Comparison of ENCODE assay signal across 1 cellular context in the genomic region with DNA sequence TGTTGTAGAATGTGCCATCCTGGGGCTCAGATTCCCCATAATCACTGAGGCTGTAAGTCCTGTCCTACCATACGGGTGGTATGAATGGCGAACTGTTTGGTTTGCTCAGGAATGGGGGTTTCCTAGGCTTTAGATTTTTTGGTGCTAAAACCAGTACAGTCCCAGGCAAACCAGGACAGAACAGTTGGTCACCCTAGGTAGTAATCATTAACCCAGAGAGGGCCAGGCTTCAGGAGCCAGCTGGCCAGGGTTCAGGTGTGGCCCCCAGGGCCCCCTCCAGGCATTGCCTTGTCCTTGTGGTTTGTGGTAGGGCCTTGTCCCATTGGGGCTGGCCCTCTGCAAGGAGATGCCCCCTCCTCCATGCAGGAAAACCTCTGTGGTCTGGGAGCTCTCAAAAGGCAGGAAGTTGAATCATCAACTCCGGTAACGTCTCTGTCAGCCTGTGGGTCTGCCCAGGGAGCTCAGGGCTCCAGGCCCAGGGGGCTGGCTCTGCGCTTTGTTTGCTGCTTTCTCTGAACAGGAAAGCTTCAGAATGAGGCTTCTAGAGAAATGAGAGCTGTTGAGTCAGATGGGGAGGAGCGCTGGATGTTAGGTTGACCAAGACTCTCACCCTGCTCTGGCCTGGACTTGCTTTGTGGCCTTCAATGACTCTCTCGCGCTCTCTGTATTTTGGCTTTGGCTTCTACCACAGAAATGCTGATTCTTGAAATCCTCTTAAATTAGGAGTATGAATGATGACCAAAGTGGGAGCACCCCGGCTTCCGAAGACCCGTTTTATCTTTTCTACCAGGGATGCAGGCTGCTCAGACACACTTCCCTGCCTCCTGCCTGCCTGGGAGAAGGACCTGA.
TF ChIP-seq lines count a peak whose summit lies in the region.

No MANE protein-coding gene starts in this region.

TF ChIP-seq in WTC11, 78 proteins besides CTCF, POLR2A, EP300 and RAD21 (continued from another document):
- TF ChIP-seq, protein P1, sequence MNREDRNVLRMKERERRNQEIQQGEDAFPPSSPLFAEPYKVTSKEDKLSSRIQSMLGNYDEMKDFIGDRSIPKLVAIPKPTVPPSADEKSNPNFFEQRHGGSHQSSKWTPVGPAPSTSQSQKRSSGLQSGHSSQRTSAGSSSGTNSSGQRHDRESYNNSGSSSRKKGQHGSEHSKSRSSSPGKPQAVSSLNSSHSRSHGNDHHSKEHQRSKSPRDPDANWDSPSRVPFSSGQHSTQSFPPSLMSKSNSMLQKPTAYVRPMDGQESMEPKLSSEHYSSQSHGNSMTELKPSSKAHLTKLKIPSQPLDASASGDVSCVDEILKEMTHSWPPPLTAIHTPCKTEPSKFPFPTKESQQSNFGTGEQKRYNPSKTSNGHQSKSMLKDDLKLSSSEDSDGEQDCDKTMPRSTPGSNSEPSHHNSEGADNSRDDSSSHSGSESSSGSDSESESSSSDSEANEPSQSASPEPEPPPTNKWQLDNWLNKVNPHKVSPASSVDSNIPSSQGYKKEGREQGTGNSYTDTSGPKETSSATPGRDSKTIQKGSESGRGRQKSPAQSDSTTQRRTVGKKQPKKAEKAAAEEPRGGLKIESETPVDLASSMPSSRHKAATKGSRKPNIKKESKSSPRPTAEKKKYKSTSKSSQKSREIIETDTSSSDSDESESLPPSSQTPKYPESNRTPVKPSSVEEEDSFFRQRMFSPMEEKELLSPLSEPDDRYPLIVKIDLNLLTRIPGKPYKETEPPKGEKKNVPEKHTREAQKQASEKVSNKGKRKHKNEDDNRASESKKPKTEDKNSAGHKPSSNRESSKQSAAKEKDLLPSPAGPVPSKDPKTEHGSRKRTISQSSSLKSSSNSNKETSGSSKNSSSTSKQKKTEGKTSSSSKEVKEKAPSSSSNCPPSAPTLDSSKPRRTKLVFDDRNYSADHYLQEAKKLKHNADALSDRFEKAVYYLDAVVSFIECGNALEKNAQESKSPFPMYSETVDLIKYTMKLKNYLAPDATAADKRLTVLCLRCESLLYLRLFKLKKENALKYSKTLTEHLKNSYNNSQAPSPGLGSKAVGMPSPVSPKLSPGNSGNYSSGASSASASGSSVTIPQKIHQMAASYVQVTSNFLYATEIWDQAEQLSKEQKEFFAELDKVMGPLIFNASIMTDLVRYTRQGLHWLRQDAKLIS (CRISPR knock-in tag; IDR thresholded peaks at IDR 0.05; ENCODE audit: borderline replicate concordance) = no peak
- TF ChIP-seq, protein P2, sequence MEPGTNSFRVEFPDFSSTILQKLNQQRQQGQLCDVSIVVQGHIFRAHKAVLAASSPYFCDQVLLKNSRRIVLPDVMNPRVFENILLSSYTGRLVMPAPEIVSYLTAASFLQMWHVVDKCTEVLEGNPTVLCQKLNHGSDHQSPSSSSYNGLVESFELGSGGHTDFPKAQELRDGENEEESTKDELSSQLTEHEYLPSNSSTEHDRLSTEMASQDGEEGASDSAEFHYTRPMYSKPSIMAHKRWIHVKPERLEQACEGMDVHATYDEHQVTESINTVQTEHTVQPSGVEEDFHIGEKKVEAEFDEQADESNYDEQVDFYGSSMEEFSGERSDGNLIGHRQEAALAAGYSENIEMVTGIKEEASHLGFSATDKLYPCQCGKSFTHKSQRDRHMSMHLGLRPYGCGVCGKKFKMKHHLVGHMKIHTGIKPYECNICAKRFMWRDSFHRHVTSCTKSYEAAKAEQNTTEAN (CRISPR knock-in tag; IDR thresholded peaks at IDR 0.05) = no peak
- no peak for TF ChIP-seq JAZF1 (CRISPR knock-in tag; IDR thresholded peaks at IDR 0.05)
- no peak for TF ChIP-seq NR3C1 (CRISPR knock-in tag; conservative IDR thresholded peaks at IDR 0.05; ENCODE audit: low read depth)
- TF ChIP-seq RORB (CRISPR knock-in tag; IDR thresholded peaks at IDR 0.05) = no peak
- TF ChIP-seq, protein P3, sequence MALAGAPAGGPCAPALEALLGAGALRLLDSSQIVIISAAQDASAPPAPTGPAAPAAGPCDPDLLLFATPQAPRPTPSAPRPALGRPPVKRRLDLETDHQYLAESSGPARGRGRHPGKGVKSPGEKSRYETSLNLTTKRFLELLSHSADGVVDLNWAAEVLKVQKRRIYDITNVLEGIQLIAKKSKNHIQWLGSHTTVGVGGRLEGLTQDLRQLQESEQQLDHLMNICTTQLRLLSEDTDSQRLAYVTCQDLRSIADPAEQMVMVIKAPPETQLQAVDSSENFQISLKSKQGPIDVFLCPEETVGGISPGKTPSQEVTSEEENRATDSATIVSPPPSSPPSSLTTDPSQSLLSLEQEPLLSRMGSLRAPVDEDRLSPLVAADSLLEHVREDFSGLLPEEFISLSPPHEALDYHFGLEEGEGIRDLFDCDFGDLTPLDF (CRISPR knock-in tag; IDR thresholded peaks at IDR 0.05) = no peak
- TF ChIP-seq GTF2I (CRISPR knock-in tag; conservative IDR thresholded peaks at IDR 0.05) = no peak
- TF ChIP-seq JUN (CRISPR knock-in tag; IDR thresholded peaks at IDR 0.05) = no peak
- no peak for TF ChIP-seq FOXJ3 (CRISPR knock-in tag; IDR thresholded peaks at IDR 0.05; ENCODE audit: borderline replicate concordance)
- TF ChIP-seq ZNF263 (CRISPR knock-in tag; IDR thresholded peaks at IDR 0.05; ENCODE audit: low read depth) = no peak
- TF ChIP-seq SMAD3 (CRISPR knock-in tag; IDR thresholded peaks at IDR 0.05; ENCODE audit: borderline replicate concordance) = 0 out of 2 replicates have a peak, but pooled peaks have one; percentile 26
- TF ChIP-seq, protein P4, sequence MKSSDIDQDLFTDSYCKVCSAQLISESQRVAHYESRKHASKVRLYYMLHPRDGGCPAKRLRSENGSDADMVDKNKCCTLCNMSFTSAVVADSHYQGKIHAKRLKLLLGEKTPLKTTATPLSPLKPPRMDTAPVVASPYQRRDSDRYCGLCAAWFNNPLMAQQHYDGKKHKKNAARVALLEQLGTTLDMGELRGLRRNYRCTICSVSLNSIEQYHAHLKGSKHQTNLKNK (CRISPR knock-in tag; IDR thresholded peaks at IDR 0.05) = no peak
- TF ChIP-seq, protein P5, sequence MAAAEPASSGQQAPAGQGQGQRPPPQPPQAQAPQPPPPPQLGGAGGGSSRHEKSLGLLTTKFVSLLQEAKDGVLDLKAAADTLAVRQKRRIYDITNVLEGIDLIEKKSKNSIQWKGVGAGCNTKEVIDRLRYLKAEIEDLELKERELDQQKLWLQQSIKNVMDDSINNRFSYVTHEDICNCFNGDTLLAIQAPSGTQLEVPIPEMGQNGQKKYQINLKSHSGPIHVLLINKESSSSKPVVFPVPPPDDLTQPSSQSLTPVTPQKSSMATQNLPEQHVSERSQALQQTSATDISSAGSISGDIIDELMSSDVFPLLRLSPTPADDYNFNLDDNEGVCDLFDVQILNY (CRISPR knock-in tag; IDR thresholded peaks at IDR 0.05) = no peak
- TF ChIP-seq, protein P6, sequence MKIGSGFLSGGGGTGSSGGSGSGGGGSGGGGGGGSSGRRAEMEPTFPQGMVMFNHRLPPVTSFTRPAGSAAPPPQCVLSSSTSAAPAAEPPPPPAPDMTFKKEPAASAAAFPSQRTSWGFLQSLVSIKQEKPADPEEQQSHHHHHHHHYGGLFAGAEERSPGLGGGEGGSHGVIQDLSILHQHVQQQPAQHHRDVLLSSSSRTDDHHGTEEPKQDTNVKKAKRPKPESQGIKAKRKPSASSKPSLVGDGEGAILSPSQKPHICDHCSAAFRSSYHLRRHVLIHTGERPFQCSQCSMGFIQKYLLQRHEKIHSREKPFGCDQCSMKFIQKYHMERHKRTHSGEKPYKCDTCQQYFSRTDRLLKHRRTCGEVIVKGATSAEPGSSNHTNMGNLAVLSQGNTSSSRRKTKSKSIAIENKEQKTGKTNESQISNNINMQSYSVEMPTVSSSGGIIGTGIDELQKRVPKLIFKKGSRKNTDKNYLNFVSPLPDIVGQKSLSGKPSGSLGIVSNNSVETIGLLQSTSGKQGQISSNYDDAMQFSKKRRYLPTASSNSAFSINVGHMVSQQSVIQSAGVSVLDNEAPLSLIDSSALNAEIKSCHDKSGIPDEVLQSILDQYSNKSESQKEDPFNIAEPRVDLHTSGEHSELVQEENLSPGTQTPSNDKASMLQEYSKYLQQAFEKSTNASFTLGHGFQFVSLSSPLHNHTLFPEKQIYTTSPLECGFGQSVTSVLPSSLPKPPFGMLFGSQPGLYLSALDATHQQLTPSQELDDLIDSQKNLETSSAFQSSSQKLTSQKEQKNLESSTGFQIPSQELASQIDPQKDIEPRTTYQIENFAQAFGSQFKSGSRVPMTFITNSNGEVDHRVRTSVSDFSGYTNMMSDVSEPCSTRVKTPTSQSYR (CRISPR knock-in tag; IDR thresholded peaks at IDR 0.05) = no peak
- TF ChIP-seq SOX15 (CRISPR knock-in tag; IDR thresholded peaks at IDR 0.05) = no peak
- TF ChIP-seq ZNF232 (CRISPR knock-in tag; IDR thresholded peaks at IDR 0.05) = 0 out of 2 replicates have a peak, but pooled peaks have one; percentile 38
- TF ChIP-seq ZNF416 (CRISPR knock-in tag; IDR thresholded peaks at IDR 0.05) = 0 out of 2 replicates have a peak, but pooled peaks have one; percentile 24
- TF ChIP-seq, protein P7, sequence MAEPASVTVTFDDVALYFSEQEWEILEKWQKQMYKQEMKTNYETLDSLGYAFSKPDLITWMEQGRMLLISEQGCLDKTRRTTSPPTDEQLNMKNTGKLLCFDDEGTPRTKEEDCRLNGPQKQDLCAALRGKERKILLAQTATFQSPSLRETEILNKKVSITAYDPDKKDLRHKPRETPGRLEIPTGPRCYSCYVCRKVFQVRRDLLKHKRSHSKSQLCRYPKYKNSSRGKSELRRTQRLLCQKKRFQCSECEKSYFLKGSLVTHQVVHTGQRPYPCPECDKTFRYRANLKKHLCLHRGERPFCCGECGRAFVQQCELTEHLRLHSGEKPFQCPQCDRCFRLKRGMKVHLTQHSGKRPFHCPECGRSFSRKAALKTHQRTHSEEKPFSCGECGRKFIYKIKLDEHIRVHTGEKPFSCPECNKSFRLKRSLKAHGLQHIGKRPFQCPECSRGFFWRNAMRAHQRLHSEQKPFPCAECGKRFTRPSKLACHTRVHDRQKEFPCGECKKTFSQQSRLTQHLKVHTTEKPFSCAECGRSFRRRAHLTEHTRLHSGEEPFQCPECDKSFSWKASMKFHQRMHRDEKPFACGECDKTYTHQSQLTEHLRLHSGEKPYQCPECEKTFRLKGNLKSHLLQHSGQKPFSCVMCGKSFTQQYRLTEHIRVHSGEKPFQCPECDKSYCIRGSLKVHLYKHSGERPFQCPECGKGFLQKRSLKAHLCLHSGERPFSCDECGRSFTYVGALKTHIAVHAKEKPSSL (CRISPR knock-in tag; conservative IDR thresholded peaks at IDR 0.05) = no peak
- TF ChIP-seq, protein P8, sequence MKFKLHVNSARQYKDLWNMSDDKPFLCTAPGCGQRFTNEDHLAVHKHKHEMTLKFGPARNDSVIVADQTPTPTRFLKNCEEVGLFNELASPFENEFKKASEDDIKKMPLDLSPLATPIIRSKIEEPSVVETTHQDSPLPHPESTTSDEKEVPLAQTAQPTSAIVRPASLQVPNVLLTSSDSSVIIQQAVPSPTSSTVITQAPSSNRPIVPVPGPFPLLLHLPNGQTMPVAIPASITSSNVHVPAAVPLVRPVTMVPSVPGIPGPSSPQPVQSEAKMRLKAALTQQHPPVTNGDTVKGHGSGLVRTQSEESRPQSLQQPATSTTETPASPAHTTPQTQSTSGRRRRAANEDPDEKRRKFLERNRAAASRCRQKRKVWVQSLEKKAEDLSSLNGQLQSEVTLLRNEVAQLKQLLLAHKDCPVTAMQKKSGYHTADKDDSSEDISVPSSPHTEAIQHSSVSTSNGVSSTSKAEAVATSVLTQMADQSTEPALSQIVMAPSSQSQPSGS (CRISPR knock-in tag; IDR thresholded peaks at IDR 0.05; ENCODE audit: borderline replicate concordance, low read depth) = no peak
- TF ChIP-seq ETV6 (CRISPR knock-in tag; IDR thresholded peaks at IDR 0.05) = no peak
- TF ChIP-seq, protein P9, sequence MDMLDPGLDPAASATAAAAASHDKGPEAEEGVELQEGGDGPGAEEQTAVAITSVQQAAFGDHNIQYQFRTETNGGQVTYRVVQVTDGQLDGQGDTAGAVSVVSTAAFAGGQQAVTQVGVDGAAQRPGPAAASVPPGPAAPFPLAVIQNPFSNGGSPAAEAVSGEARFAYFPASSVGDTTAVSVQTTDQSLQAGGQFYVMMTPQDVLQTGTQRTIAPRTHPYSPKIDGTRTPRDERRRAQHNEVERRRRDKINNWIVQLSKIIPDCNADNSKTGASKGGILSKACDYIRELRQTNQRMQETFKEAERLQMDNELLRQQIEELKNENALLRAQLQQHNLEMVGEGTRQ (CRISPR knock-in tag; IDR thresholded peaks at IDR 0.05) = no peak
